In genomic region chr15:83973816-83974215, GRCh38 we compare ENCODE assay signal across 9 cellular contexts.
DNase-seq lines count a peak whose midpoint lies in the region; ATAC-seq, FAIRE-seq and TF ChIP-seq lines count a peak whose summit lies in the region.
"Had no signal": no experiment of that assay in that cellular context is flagged by ENCODE, and none has a peak within 500 bp of the region (broad histone marks: within the 10 kb centered on the region; RNA-seq: fewer than 3 reads in every experiment).

No MANE protein-coding gene starts in this region.

- no peaks in the 10 kb centered on the region for H3K79me2 ChIP-seq in mesendoderm (ENCODE audit: control insufficient read depth, insufficient read depth, low read length)

- H2BK15ac ChIP-seq in mesendoderm (replicated peaks; ENCODE audit: low read depth), result no peak overlapping the region

- H2BK5ac ChIP-seq in mesendoderm (ENCODE audit: low read length), result no peak overlapping the region

- WGBS in mesendoderm (ENCODE audit: extremely low coverage, insufficient coverage, low lambda C conversion rate), result no CpG with 5 or more reads among the region's 3 CpGs

- H3K27me3 ChIP-seq in WERI-Rb-1 (ENCODE audit: insufficient read depth, low read depth, severe bottlenecking) (no peaks in the 10 kb centered on the region), mesendoderm (ENCODE audit: insufficient read depth, low read length, poor library complexity) (no peaks in the 10 kb centered on the region)
- H3K27me3 ChIP-seq: testis had no signal

- DNase-seq in GM12892 (ENCODE audit: insufficient read length) (no peak), WERI-Rb-1 (peak; percentile 35), mesendoderm (peak; percentile 26)
- DNase-seq: cerebellar nuclear complex, testis had no signal

- no peak overlapping the region for H3K56ac ChIP-seq in mesendoderm (ENCODE audit: low read length)

- H3K23ac ChIP-seq in mesendoderm (ENCODE audit: low read length), result no peak overlapping the region

- no peak for TF ChIP-seq POLR2A in GM12892 (IDR thresholded peaks at IDR 0.05; ENCODE audit: low read depth, low read length)

- H3K4ac ChIP-seq in mesendoderm (ENCODE audit: low read depth, low read length), result no peak overlapping the region

- no peak overlapping the region for H3K27ac ChIP-seq in WERI-Rb-1
- H3K27ac ChIP-seq in mesendoderm (ENCODE audit: low read depth, low read length), result no peak overlapping the region
- H3K27ac ChIP-seq: testis had no signal

- peak; percentile 85 for TF ChIP-seq CTCF in WERI-Rb-1 (IDR thresholded peaks at IDR 0.05; ENCODE audit: low read depth, low read length)

- peak; percentile 81 for FAIRE-seq in GM12892 (lab: Jason Lieb, UNC)

- no peak overlapping the region for H3K9ac ChIP-seq in mesendoderm (ENCODE audit: low read length)

- no peak overlapping the region for H4K8ac ChIP-seq in mesendoderm (ENCODE audit: low read depth, low read length)

- H3K36me3 ChIP-seq in WERI-Rb-1 (no peaks in the 10 kb centered on the region), mesendoderm (ENCODE audit: control insufficient read depth, insufficient read depth, low read length) (no peaks in the 10 kb centered on the region)

- H2BK120ac ChIP-seq in mesendoderm (ENCODE audit: low read depth, low read length), result no peak overlapping the region

- no peaks in the 10 kb centered on the region for H3K79me1 ChIP-seq in mesendoderm (ENCODE audit: low read length)

- no peak overlapping the region for H3K18ac ChIP-seq in mesendoderm (ENCODE audit: low read length)

- no peaks in the 10 kb centered on the region for H3K4me1 ChIP-seq in mesendoderm (ENCODE audit: control insufficient read depth, low read depth, low read length)
- H3K4me1 ChIP-seq: testis had no signal

- ATAC-seq in HG03342 (IDR thresholded peaks at IDR 0.05; ENCODE audit: unreplicated experiment) (peak; percentile 63), GM21515 (IDR thresholded peaks at IDR 0.05; ENCODE audit: unreplicated experiment) (no peak), GM18868 (IDR thresholded peaks at IDR 0.05; ENCODE audit: unreplicated experiment) (no peak), GM19467 (IDR thresholded peaks at IDR 0.05; ENCODE audit: unreplicated experiment) (no peak)

- no peak overlapping the region for H3K4me3 ChIP-seq in WERI-Rb-1 (ENCODE audit: low read depth, low read length)
- no peak overlapping the region for H3K4me3 ChIP-seq in mesendoderm (ENCODE audit: low read length)
- H3K4me3 ChIP-seq: testis had no signal

- H4K5ac ChIP-seq in mesendoderm (ENCODE audit: low read length), result no peak overlapping the region

- peaks cover 10% of the 10 kb centered on the region for H3K9me3 ChIP-seq in WERI-Rb-1 (ENCODE audit: severe bottlenecking)
- H3K9me3 ChIP-seq: testis had no signal

- no peak overlapping the region for H2AK5ac ChIP-seq in mesendoderm (ENCODE audit: low read length)

- H3K4me2 ChIP-seq in mesendoderm (ENCODE audit: low read length), result no peak overlapping the region
